20 cellular contexts compared by ENCODE assay signal in genomic region chrX:103480526-103480925, GRCh38. TPM values are rescaled to one million over a fixed set of nuclear protein-coding genes. Genes with fewer than 3 reads are reported as not detected.
DNase-seq lines count a peak whose midpoint lies in the region; ATAC-seq, FAIRE-seq and TF ChIP-seq lines count a peak whose summit lies in the region.
"Had no signal": no experiment of that assay in that cellular context is flagged by ENCODE, and none has a peak within 500 bp of the region (broad histone marks: within the 10 kb centered on the region; RNA-seq: fewer than 3 reads in every experiment).

No MANE protein-coding gene starts in this region.

- ATAC-seq in GM18858 (IDR thresholded peaks at IDR 0.05; ENCODE audit: unreplicated experiment) = no peak
- ATAC-seq: A549 had no signal

- H3K36me3 Mint-ChIP-seq in astrocyte (ENCODE audit: low read depth, unreplicated experiment) = no peaks in the 10 kb centered on the region
- H3K36me3 Mint-ChIP-seq: CD14-positive monocyte; CD4-positive, alpha-beta memory T cell had no signal

- H3K36me3 ChIP-seq in astrocyte (ENCODE audit: insufficient read depth, low read length) = no peaks in the 10 kb centered on the region
- H3K36me3 ChIP-seq: BLaER1, HAP-1 had no signal

- H3K27ac Mint-ChIP-seq in astrocyte (ENCODE audit: unreplicated experiment) = no peak overlapping the region
- H3K27ac Mint-ChIP-seq: CD14-positive monocyte; CD4-positive, alpha-beta memory T cell had no signal

- H3K9me3 ChIP-seq in astrocyte (ENCODE audit: insufficient read depth, low read depth, low read length) = no peaks in the 10 kb centered on the region
- H3K9me3 ChIP-seq: A549, BLaER1, HAP-1 had no signal

- no peaks in the 10 kb centered on the region for H4K20me1 ChIP-seq in astrocyte (ENCODE audit: insufficient read depth, low read length)
- H4K20me1 ChIP-seq: BLaER1 had no signal

- no peak overlapping the region for H3K4me2 ChIP-seq in astrocyte (ENCODE audit: low read length)
- H3K4me2 ChIP-seq: A549, BLaER1 had no signal

- no peak overlapping the region for H2AFZ ChIP-seq in astrocyte (ENCODE audit: low read depth, low read length)
- H2AFZ ChIP-seq: GM23248 had no signal

- H3K4me3 Mint-ChIP-seq in astrocyte (ENCODE audit: unreplicated experiment) = no peak overlapping the region
- H3K4me3 Mint-ChIP-seq: CD14-positive monocyte; CD4-positive, alpha-beta memory T cell had no signal

- no peaks in the 10 kb centered on the region for H3K27me3 Mint-ChIP-seq in astrocyte (ENCODE audit: low read depth, unreplicated experiment)
- H3K27me3 Mint-ChIP-seq: CD4-positive, alpha-beta memory T cell had no signal

- no peaks in the 10 kb centered on the region for H3K4me1 Mint-ChIP-seq in astrocyte (ENCODE audit: low read depth, unreplicated experiment)
- H3K4me1 Mint-ChIP-seq: CD14-positive monocyte had no signal

- no peaks in the 10 kb centered on the region for H3K79me2 ChIP-seq in astrocyte (ENCODE audit: insufficient read depth, low read length)

- no peaks in the 10 kb centered on the region for H3K27me3 ChIP-seq in astrocyte (ENCODE audit: insufficient read depth, low read length)
- H3K27me3 ChIP-seq: BLaER1 had no signal

- no peak for TF ChIP-seq CTCF in astrocyte (IDR thresholded peaks at IDR 0.05; ENCODE audit: insufficient read depth, low read depth, low read length)

- DNase-seq in OCI-M1 (lab: John Stamatoyannopoulos, UW) (peak; percentile 12), astrocyte (ENCODE audit: low read depth) (no peak), inferior parietal cortex (ENCODE audit: extremely low spot score) (peak; percentile 4), superior temporal gyrus (ENCODE audit: extremely low spot score) (peak; percentile 12), SHP77 treated with DMSO at 0.1 percent for 48 hours (lab: John Stamatoyannopoulos, UW) (no peak), 8988T (no peak)
- DNase-seq: CD4-positive, alpha-beta memory T cell; DMS 273 treated with DMSO at 0.1 percent for 48 hours; DMS53; DND-41; EL; GM23248 had no signal

- no peak overlapping the region for H3K9ac ChIP-seq in astrocyte (ENCODE audit: low read length)
- H3K9ac ChIP-seq: BLaER1, GM23248 had no signal

- peak; percentile 80 for FAIRE-seq in astrocyte (lab: Jason Lieb, UNC)
- FAIRE-seq: GM12891 had no signal

- no peak overlapping the region for H3K4me3 ChIP-seq in astrocyte (ENCODE audit: insufficient read depth, low read depth, low read length)
- H3K4me3 ChIP-seq: A549, BLaER1, GM23248, HAP-1 had no signal

- H3K27ac ChIP-seq in astrocyte (ENCODE audit: low read depth, low read length) = no peak overlapping the region
- H3K27ac ChIP-seq: A549, BLaER1, GM23248 had no signal

- H3K9me3 Mint-ChIP-seq in astrocyte (ENCODE audit: unreplicated experiment) = no peaks in the 10 kb centered on the region
- H3K9me3 Mint-ChIP-seq: CD14-positive monocyte; CD4-positive, alpha-beta memory T cell had no signal

- no peaks in the 10 kb centered on the region for H3K4me1 ChIP-seq in astrocyte (ENCODE audit: insufficient read depth, low read length)
- H3K4me1 ChIP-seq: A549, BLaER1, HAP-1 had no signal

RNA-seq across cellular contexts. Expression of gene RAB40A, which starts 38.8 kb away (rescaled TPM):
- total RNA-seq in astrocyte = 0.07 TPM in 1 of 2 replicates, not detected in the other
- total RNA-seq: G401, GM23248, HT-29 had no signal

Comparison
In these comparisons a context has a peak if more than half of its experiments do, and no peak if none do; other contexts are left out.
1. DNase-seq: peak in OCI-M1 (single experiment), inferior parietal cortex (single experiment) and superior temporal gyrus (single experiment); none in astrocyte (single experiment), SHP77 treated with DMSO at 0.1 percent for 48 hours (single experiment) and 8988T (single experiment).